In the genomic region with DNA sequence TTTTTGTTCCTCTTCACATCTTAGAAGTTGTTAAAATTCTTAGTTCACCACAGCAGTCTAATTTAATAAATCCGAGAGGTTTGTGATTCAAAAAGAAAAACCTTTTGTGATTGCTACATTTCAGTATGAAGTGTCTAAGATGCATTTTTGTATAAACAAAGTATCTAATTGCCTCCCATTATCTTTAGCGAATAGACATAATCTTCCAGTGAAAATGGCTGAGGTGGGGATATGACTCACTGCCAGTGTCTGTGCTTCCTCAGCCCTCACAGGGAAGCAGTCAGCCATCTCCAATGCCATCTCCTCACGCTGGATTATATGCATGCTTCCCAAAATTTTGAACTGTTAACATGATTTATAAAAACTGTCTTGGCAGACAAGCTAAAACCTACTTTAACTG, we compare ENCODE assay signal across 17 cellular contexts. TPM values are rescaled to one million over a fixed set of nuclear protein-coding genes. Genes with fewer than 3 reads are reported as not detected.
A peak's percentile ranks its signal among the peaks of the same experiment; 100 is the strongest.
DNase-seq lines count a peak whose midpoint lies in the region; ATAC-seq, FAIRE-seq and TF ChIP-seq lines count a peak whose summit lies in the region.
"Had no signal": no experiment of that assay in that cellular context is flagged by ENCODE, and none has a peak within 500 bp of the region (broad histone marks: within the 10 kb centered on the region; RNA-seq: fewer than 3 reads in every experiment).

No MANE protein-coding gene starts in this region.

- H3K4me3 ChIP-seq in A549 (no peak overlapping the region), thyroid gland (replicated peaks in 1 of 3) (no peak overlapping the region), small intestine (ENCODE audit: low read depth in 1 of 2, low read length in 2 of 2) (no peak overlapping the region)
- H3K4me3 ChIP-seq: sigmoid colon, uterus had no signal

- peaks cover 2% of the 10 kb centered on the region for H3K36me3 Mint-ChIP-seq in T-helper 17 cell (ENCODE audit: low read depth)

- DNase-seq in A549 (ENCODE audit: low read depth in 1 of 2, low spot score in 1 of 2) (no peak), GM03348 (ENCODE audit: low spot score) (peak; percentile 37), T-helper 17 cell (no peak), glomerular visceral epithelial cell (ENCODE audit: extremely low spot score) (peak; percentile 54), thyroid gland (no peak), DMS79 (lab: John Stamatoyannopoulos, UW) (no peak), small intestine (no peak)
- DNase-seq: activated CD8-positive, alpha-beta T cell treated with anti-CD3 and anti-CD28 coated beads, Interleukin-2, amount 10 ng/mL, durations not matched to agents 7 days and 5 days; activated effector memory CD4-positive, alpha-beta T cell treated with Interleukin-2 at 50 U/mL for 16 hours; effector CD4-positive, alpha-beta T cell; NCI-H2171; sigmoid colon; stimulated activated CD4-positive, alpha-beta T cell treated with anti-CD3 and anti-CD28 coated beads, Interleukin-4, amount 100 ng/mL, for 4 hours; uterus had no signal

- H3K27me3 ChIP-seq in thyroid gland (no peaks in the 10 kb centered on the region), small intestine (ENCODE audit: control insufficient read depth in 2 of 2, insufficient read depth in 2 of 2, low read length in 2 of 2) (no peaks in the 10 kb centered on the region)
- H3K27me3 ChIP-seq: sigmoid colon, uterus had no signal

- H3K4me2 ChIP-seq in A549, result no peak overlapping the region

- H3K4me3 Mint-ChIP-seq in T-helper 17 cell, result no peak overlapping the region
- H3K4me3 Mint-ChIP-seq: activated CD8-positive, alpha-beta T cell treated with anti-CD3 and anti-CD28 coated beads, Interleukin-2, amount 10 ng/mL, durations not matched to agents 7 days and 5 days had no signal

- H3K4me1 Mint-ChIP-seq in T-helper 17 cell, result peaks cover 41% of the 10 kb centered on the region

- TF ChIP-seq CTCF in A549 (IDR thresholded peaks at IDR 0.05) (no peak), thyroid gland (IDR thresholded peaks at IDR 0.05) (no peak)

- no peak for FAIRE-seq in A549 (lab: Jason Lieb, UNC)
- FAIRE-seq in small intestine (lab: Jason Lieb, UNC), result no peak
- FAIRE-seq: frontal cortex, TTC549 had no signal

- peak overlapping the region; percentile 69 for H3K27ac Mint-ChIP-seq in T-helper 17 cell
- H3K27ac Mint-ChIP-seq: activated CD8-positive, alpha-beta T cell treated with anti-CD3 and anti-CD28 coated beads, Interleukin-2, amount 10 ng/mL, durations not matched to agents 7 days and 5 days had no signal

- no peaks in the 10 kb centered on the region for H3K27me3 Mint-ChIP-seq in T-helper 17 cell

- POLR2A ChIA-PET in A549 (lab: Yijun Ruan, JAX), result no interaction called here

- H3K4me1 ChIP-seq in A549 (no peaks in the 10 kb centered on the region), thyroid gland (no peaks in the 10 kb centered on the region), small intestine (ENCODE audit: control insufficient read depth in 2 of 2, insufficient read depth in 1 of 2, low read depth in 1 of 2, low read length in 1 of 2) (no peaks in the 10 kb centered on the region)
- H3K4me1 ChIP-seq: sigmoid colon, uterus had no signal

- WGBS in A549 (ENCODE audit: missing lambda C conversion rate), result 54% methylated on average over 3 of the region's 3 CpGs
- WGBS in thyroid gland, 2 donors, result 82 to 83% methylated on average over 3 of the region's 3 CpGs
- WGBS in small intestine, 3 donors, result 58 to 72% (median 66%) methylated on average over 3 of the region's 3 CpGs

- H3K27ac ChIP-seq in A549 (no peak overlapping the region), thyroid gland (no peak overlapping the region), small intestine (ENCODE audit: low read depth in 1 of 2, low read length in 1 of 2) (no peak overlapping the region)
- H3K27ac ChIP-seq: sigmoid colon, uterus had no signal

- ATAC-seq in A549 (peak; percentile 48 to 66; a peak in 2 of 6 replicates), T-helper 17 cell (no peak), HG03095 (IDR thresholded peaks at IDR 0.05; ENCODE audit: unreplicated experiment) (no peak)
- ATAC-seq: activated CD8-positive, alpha-beta T cell treated with anti-CD3 and anti-CD28 coated beads, Interleukin-2, amount 10 ng/mL, durations not matched to agents 7 days and 5 days had no signal

- no peaks in the 10 kb centered on the region for H3K36me3 ChIP-seq in thyroid gland
- no peaks in the 10 kb centered on the region for H3K36me3 ChIP-seq in small intestine (ENCODE audit: control insufficient read depth in 2 of 2, insufficient read depth in 2 of 2, low read length in 2 of 2)
- H3K36me3 ChIP-seq: sigmoid colon, uterus had no signal

- intact Hi-C loops in thyroid gland (cut with DNase I), result no loop called here

- H3K9me3 ChIP-seq in A549 (no peaks in the 10 kb centered on the region), T-helper 17 cell (ENCODE audit: control insufficient read depth, low read length, poor library complexity, severe bottlenecking) (no peaks in the 10 kb centered on the region), thyroid gland (no peaks in the 10 kb centered on the region), small intestine (ENCODE audit: control insufficient read depth, low read depth) (no peaks in the 10 kb centered on the region)
- H3K9me3 ChIP-seq: sigmoid colon, uterus had no signal

- TF ChIP-seq POLR2A in A549 (IDR thresholded peaks at IDR 0.05; ENCODE audit: low read length), result no peak
- TF ChIP-seq POLR2A in thyroid gland (IDR thresholded peaks at IDR 0.05), result no peak

- no peak for TF ChIP-seq EP300 in A549 (IDR thresholded peaks at IDR 0.05)

- CTCF ChIA-PET in A549 (lab: Yijun Ruan, JAX), result interaction anchor here (0.7 to 1.9 kb wide), 3 partner anchors 8 to 29 kb away, joined by 3 to 4 read pairs (median 4); no protein-coding TSS in a partner anchor

- TF ChIP-seq RAD21 in A549 (conservative IDR thresholded peaks at IDR 0.05 in 1 of 2, IDR thresholded peaks at IDR 0.05 in 1 of 2), result no peak

TF ChIP-seq in A549, 52 proteins besides CTCF, POLR2A, EP300 and RAD21:
- TF ChIP-seq, protein P1, sequence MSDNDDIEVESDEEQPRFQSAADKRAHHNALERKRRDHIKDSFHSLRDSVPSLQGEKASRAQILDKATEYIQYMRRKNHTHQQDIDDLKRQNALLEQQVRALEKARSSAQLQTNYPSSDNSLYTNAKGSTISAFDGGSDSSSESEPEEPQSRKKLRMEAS (IDR thresholded peaks at IDR 0.05), result no peak
- TF ChIP-seq, protein P2, sequence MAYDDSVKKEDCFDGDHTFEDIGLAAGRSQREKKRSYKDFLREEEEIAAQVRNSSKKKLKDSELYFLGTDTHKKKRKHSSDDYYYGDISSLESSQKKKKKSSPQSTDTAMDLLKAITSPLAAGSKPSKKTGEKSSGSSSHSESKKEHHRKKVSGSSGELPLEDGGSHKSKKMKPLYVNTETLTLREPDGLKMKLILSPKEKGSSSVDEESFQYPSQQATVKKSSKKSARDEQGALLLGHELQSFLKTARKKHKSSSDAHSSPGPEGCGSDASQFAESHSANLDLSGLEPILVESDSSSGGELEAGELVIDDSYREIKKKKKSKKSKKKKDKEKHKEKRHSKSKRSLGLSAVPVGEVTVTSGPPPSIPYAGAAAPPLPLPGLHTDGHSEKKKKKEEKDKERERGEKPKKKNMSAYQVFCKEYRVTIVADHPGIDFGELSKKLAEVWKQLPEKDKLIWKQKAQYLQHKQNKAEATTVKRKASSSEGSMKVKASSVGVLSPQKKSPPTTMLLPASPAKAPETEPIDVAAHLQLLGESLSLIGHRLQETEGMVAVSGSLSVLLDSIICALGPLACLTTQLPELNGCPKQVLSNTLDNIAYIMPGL (CRISPR knock-in tag; IDR thresholded peaks at IDR 0.05; ENCODE audit: borderline replicate concordance), result no peak
- TF ChIP-seq HOXA7 (CRISPR knock-in tag; IDR thresholded peaks at IDR 0.05) (no peak), RARB (CRISPR knock-in tag; IDR thresholded peaks at IDR 0.05) (no peak), KDM5A (IDR thresholded peaks at IDR 0.05) (no peak), SREBF2 (IDR thresholded peaks at IDR 0.05) (no peak), RNF2 (IDR thresholded peaks at IDR 0.05; ENCODE audit: borderline replicate concordance, low read depth) (no peak), FOSB (CRISPR knock-in tag; IDR thresholded peaks at IDR 0.05) (no peak)

RNA-seq across cellular contexts. Expression of a gene that starts 7.6 kb away (rescaled TPM):
- polyA plus RNA-seq in A549 (2011; rRNA removed), result 4.4 and 5.0 TPM in 2 replicates
- polyA plus RNA-seq in A549 (2012; cell fraction: cytosol; rRNA removed), result 1.5 and 2.1 TPM in 2 replicates
- 1.8 TPM in 2 replicates for polyA plus RNA-seq in A549 (2012; cell fraction: nucleus; rRNA removed)
- 2.9 to 3.0 TPM (median 3.0 TPM) in 3 replicates for polyA plus RNA-seq in A549 (2017; fragmentation: RNase III; extraction: RNeasy Plus Mini Kit Qiagen cat#74134 plus additional on column Dnase treatment)
- 3.6 and 7.2 TPM in 2 replicates for polyA minus RNA-seq in A549 (2011; rRNA and poly(A)+ RNA removed)
- 10 to 100 TPM; 42.5 to 46.0 TPM for total RNA-seq in T-helper 17 cell
- 1 to 10 TPM; 5.2 to 7.8 (median 7.4) TPM for total RNA-seq in thyroid gland
- 10 to 100 TPM; 15.0 to 47.4 (median 45.7) TPM for polyA plus RNA-seq in small intestine

Comparison
In these comparisons a context has a peak if more than half of its experiments do, and no peak if none do; other contexts are left out.
1. ATAC-seq: peak in A549 (2 of 2); none in T-helper 17 cell (single experiment) and HG03095 (single experiment).
2. DNase-seq: peak in GM03348 (single experiment) and glomerular visceral epithelial cell (single experiment); none in A549 (0 of 2), T-helper 17 cell (0 of 3), thyroid gland (0 of 2), DMS79 (single experiment) and small intestine (single experiment).
3. RNA of a gene that starts 7.6 kb away (total RNA-seq): 42.5 to 46.0 TPM in T-helper 17 cell; 5.2 to 7.8 TPM in thyroid gland; every median in the first group is over 4 times any median in the second.